ENCODE assay signal across 6 cellular contexts in the genomic region with DNA sequence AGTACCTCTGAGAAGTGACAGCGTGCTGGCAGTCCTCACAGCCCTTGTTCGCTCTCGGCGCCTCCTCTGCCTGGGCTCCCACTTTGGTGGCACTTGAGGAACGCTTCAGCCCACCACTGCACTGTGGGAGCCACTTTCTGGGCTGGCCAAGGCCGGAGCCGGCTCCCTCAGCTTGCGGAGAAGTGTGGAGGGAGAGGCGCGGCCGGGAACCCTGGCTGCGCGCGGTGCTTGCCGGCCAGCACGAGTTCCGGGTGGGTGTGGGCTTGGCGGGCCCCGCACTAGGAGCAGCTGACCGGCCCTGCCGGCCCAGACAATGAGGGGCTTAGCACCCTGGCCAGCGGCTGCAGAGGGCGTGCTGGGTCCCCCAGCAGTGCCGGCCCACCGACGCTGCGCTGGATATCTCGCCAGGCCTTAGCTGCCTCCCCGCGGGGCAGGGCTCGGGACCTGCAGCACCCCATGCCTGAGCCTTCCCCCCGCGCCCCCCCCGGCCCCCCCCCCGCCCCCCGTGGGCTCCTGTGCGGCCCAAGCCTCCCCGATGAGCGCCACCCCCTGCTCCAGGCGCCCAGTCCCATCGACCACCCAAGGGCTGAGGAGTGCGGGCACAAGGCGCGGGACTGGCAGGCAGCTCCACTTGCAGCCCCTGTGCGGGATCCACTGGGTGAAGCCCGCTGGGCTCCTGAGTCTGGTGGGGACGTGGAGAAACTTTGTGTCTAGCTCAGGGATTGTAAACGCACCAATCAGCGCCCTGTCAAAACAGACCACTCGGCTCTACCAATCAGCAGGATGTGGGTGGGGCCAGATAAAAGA.
DNase-seq lines count a peak whose midpoint lies in the region; ATAC-seq, FAIRE-seq and TF ChIP-seq lines count a peak whose summit lies in the region.
"Not testable (repeated sequence)": the region's sequence is repeated elsewhere in the genome, so short reads cannot be mapped to it uniquely, and the experiment has no call there.

No MANE protein-coding gene starts in this region.

- WGBS in K562 (ENCODE audit: insufficient coverage, low coverage, missing lambda C conversion rate) = 13% methylated on average over 33 of the region's 50 CpGs
- WGBS in sigmoid colon, 2 donors = 75 to 77% methylated on average over 50 of the region's 50 CpGs

- not testable (repeated sequence) for TF ChIP-seq EP300 in K562 (IDR thresholded peaks at IDR 0.05; ENCODE audit: low read length); sigmoid colon (IDR thresholded peaks at IDR 0.05)

- intact Hi-C loops in K562 (cut with micrococcal nuclease); kidney (cut with DNase I); sigmoid colon (cut with DNase I): not testable (repeated sequence)

- CTCF ChIA-PET in K562 (lab: Yijun Ruan, JAX; ENCODE audit: low intra/inter-chr PET ratio) = not testable (repeated sequence)

- POLR2A ChIA-PET in K562 (lab: Yijun Ruan, JAX) = not testable (repeated sequence)

- peaks cover 19% of the 10 kb centered on the region for H3K27me3 ChIP-seq in RWPE2 (ENCODE audit: insufficient read depth, poor library complexity, severe bottlenecking)
- not testable (repeated sequence) for H3K27me3 ChIP-seq in K562 (ENCODE audit: control insufficient read depth in 2 of 2, insufficient read depth in 2 of 2, low read length in 2 of 2); sigmoid colon

- H3K9me3 ChIP-seq in RWPE2 (ENCODE audit: severe bottlenecking); K562 (replicated peaks; ENCODE audit: control insufficient read depth, insufficient read depth, low read depth, low read length); kidney (ENCODE audit: control insufficient read depth in 1 of 2, low read length in 2 of 2); sigmoid colon: not testable (repeated sequence)

- H2AFZ ChIP-seq in K562 (ENCODE audit: low read depth, low read length) = not testable (repeated sequence)

- H3K4me1 ChIP-seq in RWPE2 (ENCODE audit: insufficient read depth, poor library complexity, severe bottlenecking); K562 (replicated peaks in 1 of 2; ENCODE audit: control insufficient read depth in 2 of 2, insufficient read depth in 2 of 2, low read length in 2 of 2); kidney (ENCODE audit: control insufficient read depth in 1 of 2, insufficient read depth in 1 of 2, low read depth in 1 of 2, low read length in 2 of 2); sigmoid colon: not testable (repeated sequence)

- not testable (repeated sequence) for H3K27ac ChIP-seq in RWPE2 (ENCODE audit: poor library complexity, severe bottlenecking); K562 (ENCODE audit: extremely low read depth, low read depth, low read length); kidney (ENCODE audit: low read depth in 2 of 2, low read length in 2 of 2); sigmoid colon

- not testable (repeated sequence) for TF ChIP-seq RAD21 in K562 (CRISPR knock-in tag; conservative IDR thresholded peaks at IDR 0.05 in 1 of 2, IDR thresholded peaks at IDR 0.05 in 1 of 2)

- not testable (repeated sequence) for TF ChIP-seq POLR2A in K562 (conservative IDR thresholded peaks at IDR 0.05); sigmoid colon (IDR thresholded peaks at IDR 0.05)

- not testable (repeated sequence) for FAIRE-seq in K562 (lab: Jason Lieb, UNC); kidney (lab: Jason Lieb, UNC)

- ATAC-seq in RWPE2 (ENCODE audit: low read depth); K562: not testable (repeated sequence)

- not testable (repeated sequence) for H3K4me2 ChIP-seq in K562 (ENCODE audit: insufficient read depth, low read length)

- in situ Hi-C loops in K562 (cut with MboI) = not testable (repeated sequence)

- not testable (repeated sequence) for H3K9ac ChIP-seq in K562 (ENCODE audit: insufficient read depth in 1 of 2, low read depth in 2 of 2, low read length in 2 of 2); kidney (ENCODE audit: low read length in 2 of 2)

- not testable (repeated sequence) for H3K4me3 ChIP-seq in RWPE2 (ENCODE audit: severe bottlenecking); K562; kidney (ENCODE audit: low read length in 2 of 2); sigmoid colon

- not testable (repeated sequence) for H4K20me1 ChIP-seq in K562 (replicated peaks; ENCODE audit: control insufficient read depth, insufficient read depth, low read length)

- H3K79me2 ChIP-seq in K562 (ENCODE audit: control insufficient read depth, insufficient read depth, low read length) = not testable (repeated sequence)

- not testable (repeated sequence) for H3K36me3 ChIP-seq in RWPE2 (ENCODE audit: low read depth); K562 (ENCODE audit: control insufficient read depth, insufficient read depth, low read length); kidney (ENCODE audit: control insufficient read depth in 1 of 2, insufficient read depth in 2 of 2, low read length in 2 of 2); sigmoid colon

- H3K9me1 ChIP-seq in K562 (ENCODE audit: control insufficient read depth, insufficient read depth, low read length) = not testable (repeated sequence)

- DNase-seq in ELF-1 (ENCODE audit: low read depth, low spot score) (peak; percentile 4), RWPE2 (ENCODE audit: low spot score) (peak; percentile 49), kidney (peak; percentile 66), mesenteric fat pad (ENCODE audit: low spot score) (peak; percentile 84), sigmoid colon (peak; percentile 40)
- not testable (repeated sequence) for DNase-seq in K562 (ENCODE audit: extremely low read depth in 1 of 4, low spot score in 3 of 4)

- not testable (repeated sequence) for TF ChIP-seq CTCF in RWPE2 (IDR thresholded peaks at IDR 0.05; ENCODE audit: poor library complexity, severe bottlenecking); K562 (IDR thresholded peaks at IDR 0.05 in 2 of 3, conservative IDR thresholded peaks at IDR 0.05 in 1 of 3; ENCODE audit: insufficient read depth in 2 of 3, low read depth in 1 of 3, low read length in 3 of 3); kidney (IDR thresholded peaks at IDR 0.05; ENCODE audit: borderline replicate concordance, extremely low read depth, insufficient read depth); sigmoid colon (IDR thresholded peaks at IDR 0.05)

- BruUV-seq in K562 (replicated peaks; lab: Mats Ljungman, UMichigan) = not testable (repeated sequence)

TF ChIP-seq in K562, 482 proteins besides CTCF, POLR2A, EP300 and RAD21:
- TF ChIP-seq, protein P1, sequence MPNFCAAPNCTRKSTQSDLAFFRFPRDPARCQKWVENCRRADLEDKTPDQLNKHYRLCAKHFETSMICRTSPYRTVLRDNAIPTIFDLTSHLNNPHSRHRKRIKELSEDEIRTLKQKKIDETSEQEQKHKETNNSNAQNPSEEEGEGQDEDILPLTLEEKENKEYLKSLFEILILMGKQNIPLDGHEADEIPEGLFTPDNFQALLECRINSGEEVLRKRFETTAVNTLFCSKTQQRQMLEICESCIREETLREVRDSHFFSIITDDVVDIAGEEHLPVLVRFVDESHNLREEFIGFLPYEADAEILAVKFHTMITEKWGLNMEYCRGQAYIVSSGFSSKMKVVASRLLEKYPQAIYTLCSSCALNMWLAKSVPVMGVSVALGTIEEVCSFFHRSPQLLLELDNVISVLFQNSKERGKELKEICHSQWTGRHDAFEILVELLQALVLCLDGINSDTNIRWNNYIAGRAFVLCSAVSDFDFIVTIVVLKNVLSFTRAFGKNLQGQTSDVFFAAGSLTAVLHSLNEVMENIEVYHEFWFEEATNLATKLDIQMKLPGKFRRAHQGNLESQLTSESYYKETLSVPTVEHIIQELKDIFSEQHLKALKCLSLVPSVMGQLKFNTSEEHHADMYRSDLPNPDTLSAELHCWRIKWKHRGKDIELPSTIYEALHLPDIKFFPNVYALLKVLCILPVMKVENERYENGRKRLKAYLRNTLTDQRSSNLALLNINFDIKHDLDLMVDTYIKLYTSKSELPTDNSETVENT (CRISPR knock-in tag; IDR thresholded peaks at IDR 0.05) = 0 out of 2 replicates have a peak, but pooled peaks have one; percentile 15
